In genomic region chr1:187262731-187263130, GRCh38 we compare ENCODE assay signal across 23 cellular contexts.
"Had no signal": no experiment of that assay in that cellular context is flagged by ENCODE, and none has a peak within 500 bp of the region (broad histone marks: within the 10 kb centered on the region; RNA-seq: fewer than 3 reads in every experiment).

No MANE protein-coding gene starts in this region.

- DNase-seq: activated CD4-positive, alpha-beta memory T cell treated with anti-CD3 and anti-CD28 coated beads, Interleukin-2, amount 10 ng/mL, durations not matched to agents 7 days and 5 days; activated CD4-positive, alpha-beta T cell treated with anti-CD3 and anti-CD28 coated beads for 36 hours; activated CD4-positive, alpha-beta T cell treated with anti-CD3 and anti-CD28 coated beads, Interleukin-2, amount 50 U/mL, for 1 hour; activated gamma-delta T cell treated with Interleukin-2 at 50 U/mL for 16 hours; activated naive CD4-positive, alpha-beta T cell treated with anti-CD3 and anti-CD28 coated beads, Interleukin-2, amount 10 ng/mL, durations not matched to agents 7 days and 5 days; activated naive CD8-positive, alpha-beta T cell treated with anti-CD3 and anti-CD28 coated beads for 36 hours; activated T-cell treated with anti-CD3 and anti-CD28 coated beads, Interleukin-2, amount 50 U/mL, for 72 hours; brain microvascular endothelial cell; cerebellar nuclear complex; Karpas-422; NCI-H187; NCI-H2081; NCI-H2171 treated with DMSO at 0.1 percent for 48 hours; NCI-H226; NCI-H82; Peyer's patch; Right ventricle myocardium superior; SJCRH30; SK-N-SH; T-helper 1 cell; WERI-Rb-1 had no signal

- ATAC-seq: activated CD4-positive, alpha-beta T cell treated with anti-CD3 and anti-CD28 coated beads for 36 hours; activated T-cell treated with anti-CD3 and anti-CD28 coated beads, Interleukin-2, amount 50 U/mL, for 72 hours; K562 had no signal

- H3K27ac ChIP-seq: brain microvascular endothelial cell, Peyer's patch, RWPE1, WERI-Rb-1 had no signal
